15 cellular contexts compared by ENCODE assay signal in genomic region chr14:20409226-20409625, GRCh38. TPM values are rescaled to one million over a fixed set of nuclear protein-coding genes. Genes with fewer than 3 reads are reported as not detected.
DNase-seq lines count a peak whose midpoint lies in the region; ATAC-seq and TF ChIP-seq lines count a peak whose summit lies in the region.
"Had no signal": no experiment of that assay in that cellular context is flagged by ENCODE, and none has a peak within 500 bp of the region (broad histone marks: within the 10 kb centered on the region; RNA-seq: fewer than 3 reads in every experiment).

No MANE protein-coding gene starts in this region.

- H3K4me1 ChIP-seq in SK-N-SH (ENCODE audit: control insufficient read depth in 1 of 2, insufficient read depth in 2 of 2, low read depth in 1 of 2, low read length in 1 of 2) (peaks cover 0 to 16% of the 10 kb centered on the region in 2 experiments; a peak in 2 of 4 replicates), PC-3 (ENCODE audit: insufficient read depth, low read length) (peaks cover 13% of the 10 kb centered on the region), psoas muscle (peaks cover 34% of the 10 kb centered on the region), ascending aorta (peaks cover 0 to 5% of the 10 kb centered on the region in 2 donors), vagina (peaks cover 24% of the 10 kb centered on the region)

- H3K9me3 Mint-ChIP-seq in effector memory CD8-positive, alpha-beta T cell, result no peaks in the 10 kb centered on the region
- H3K9me3 Mint-ChIP-seq: activated naive CD8-positive, alpha-beta T cell treated with anti-CD3 and anti-CD28 coated beads, Interleukin-2, amount 10 ng/mL, durations not matched to agents 7 days and 5 days; nephron progenitor cell had no signal

- H4K20me1 ChIP-seq in SK-N-SH (ENCODE audit: insufficient read depth), result no peaks in the 10 kb centered on the region
- H4K20me1 ChIP-seq in PC-3 (ENCODE audit: low read length), result no peaks in the 10 kb centered on the region

- H3F3A ChIP-seq in SK-N-SH (replicated peaks; ENCODE audit: insufficient read depth) (peaks cover 18% of the 10 kb centered on the region), PC-3 (ENCODE audit: low read length, unreplicated experiment) (no peaks in the 10 kb centered on the region)

- intact Hi-C loops in PC-3 (cut with micrococcal nuclease), result no loop called here
- intact Hi-C loops in psoas muscle (cut with DNase I), result loop anchor here (5.0 kb wide), 1 partner anchor 62 kb away; no protein-coding TSS in a partner anchor
- intact Hi-C loops in ascending aorta (cut with DNase I), result no loop called here
- intact Hi-C loops in vagina (cut with DNase I), result no loop called here

- WGBS in SK-N-SH (ENCODE audit: low lambda C conversion rate), result 25% methylated on average over 2 of the region's 2 CpGs
- 18 to 33% (median 29%) methylated on average over 2 of the region's 2 CpGs for WGBS in psoas muscle, 3 donors

- H3K9ac ChIP-seq in SK-N-SH, result no peak overlapping the region
- H3K9ac ChIP-seq in PC-3 (ENCODE audit: low read length), result no peak overlapping the region

- no peak for TF ChIP-seq RAD21 in SK-N-SH (IDR thresholded peaks at IDR 0.05; ENCODE audit: low read length)

- 0 out of 4 replicates have a peak overlapping the region, but pooled peaks of 1 of the 2 experiments have one; percentile 2 for H3K4me3 ChIP-seq in SK-N-SH (ENCODE audit: low read depth in 2 of 2, low read length in 1 of 2)
- no peak overlapping the region for H3K4me3 ChIP-seq in PC-3 (ENCODE audit: low read length)
- peak overlapping the region; percentile 4 for H3K4me3 ChIP-seq in psoas muscle
- no peak overlapping the region for H3K4me3 ChIP-seq in ascending aorta
- no peak overlapping the region for H3K4me3 ChIP-seq in vagina
- H3K4me3 ChIP-seq: left ventricle myocardium inferior had no signal

- peaks cover 35 to 54% of the 10 kb centered on the region in 2 donors for H3K4me1 Mint-ChIP-seq in effector memory CD8-positive, alpha-beta T cell (ENCODE audit: low read depth in 2 of 2)

- H3K36me3 Mint-ChIP-seq in effector memory CD8-positive, alpha-beta T cell (ENCODE audit: insufficient read depth), result peaks cover 35% of the 10 kb centered on the region

- H2AFZ ChIP-seq in SK-N-SH (ENCODE audit: low read depth) (no peak overlapping the region), PC-3 (ENCODE audit: low read length) (no peak overlapping the region)

- TF ChIP-seq CTCF in SK-N-SH (IDR thresholded peaks at IDR 0.05) (no peak), PC-3 (conservative IDR thresholded peaks at IDR 0.05; ENCODE audit: low read depth, low read length) (no peak), psoas muscle (IDR thresholded peaks at IDR 0.05) (no peak), ascending aorta (IDR thresholded peaks at IDR 0.05) (no peak), vagina (IDR thresholded peaks at IDR 0.05) (no peak)

- H3K27me3 ChIP-seq in SK-N-SH (ENCODE audit: insufficient read depth) (no peaks in the 10 kb centered on the region), PC-3 (ENCODE audit: low read length) (no peaks in the 10 kb centered on the region), psoas muscle (ENCODE audit: insufficient read depth in 3 of 3, low read length in 2 of 3) (no peaks in the 10 kb centered on the region), ascending aorta (no peaks in the 10 kb centered on the region), vagina (no peaks in the 10 kb centered on the region)

- H3K36me3 ChIP-seq in SK-N-SH (replicated peaks in 1 of 2; ENCODE audit: control insufficient read depth in 1 of 2, insufficient read depth in 2 of 2, low read length in 1 of 2), result peaks cover 20 to 26% of the 10 kb centered on the region in 2 experiments
- peaks cover 8% of the 10 kb centered on the region for H3K36me3 ChIP-seq in PC-3 (ENCODE audit: low read depth, low read length)
- peaks cover 6 to 43% of the 10 kb centered on the region in 2 donors for H3K36me3 ChIP-seq in psoas muscle (ENCODE audit: insufficient read depth in 1 of 2, low read depth in 1 of 2)
- H3K36me3 ChIP-seq in ascending aorta, result peaks cover 40 to 43% of the 10 kb centered on the region in 2 donors
- H3K36me3 ChIP-seq in vagina, result peaks cover 0 to 26% of the 10 kb centered on the region in 2 donors

- ATAC-seq in SK-N-SH treated with all-trans-retinoic acid at 6 μM for 48 hours (no peak), PC-3 (no peak), psoas muscle (peak; percentile 77 to 84 (median 80))
- ATAC-seq in effector memory CD8-positive, alpha-beta T cell (replicated peaks), result no peak
- ATAC-seq: sciatic nerve had no signal

- DNase-seq in SK-N-SH, result no peak
- DNase-seq in PC-3, result peak; percentile 33
- no peak for DNase-seq in effector memory CD8-positive, alpha-beta T cell
- DNase-seq in psoas muscle, result no peak
- no peak for DNase-seq in ascending aorta (ENCODE audit: low spot score in 2 of 2)
- DNase-seq in vagina (ENCODE audit: extremely low spot score in 2 of 2), result no peak
- no peak for DNase-seq in kidney glomerular epithelial cell (lab: John Stamatoyannopoulos, UW)
- DNase-seq: activated naive CD8-positive, alpha-beta T cell treated with anti-CD3 and anti-CD28 coated beads, Interleukin-2, amount 10 ng/mL, durations not matched to agents 7 days and 5 days; left ventricle myocardium inferior; nephron progenitor cell; stimulated activated naive CD4-positive, alpha-beta T cell treated with Interleukin-2 at 50 U/mL for 16 hours had no signal

- H3K4me2 ChIP-seq in SK-N-SH (peak overlapping the region; percentile 33; the same call in 1 of the 2 replicates), PC-3 (ENCODE audit: low read length) (no peak overlapping the region)

- H3K9me3 ChIP-seq in SK-N-SH (no peaks in the 10 kb centered on the region), PC-3 (ENCODE audit: low read length) (no peaks in the 10 kb centered on the region), psoas muscle (no peaks in the 10 kb centered on the region), ascending aorta (no peaks in the 10 kb centered on the region), vagina (no peaks in the 10 kb centered on the region)
- H3K9me3 ChIP-seq: left ventricle myocardium inferior had no signal

- H3K4me3 Mint-ChIP-seq in effector memory CD8-positive, alpha-beta T cell, result no peak overlapping the region
- H3K4me3 Mint-ChIP-seq: activated naive CD8-positive, alpha-beta T cell treated with anti-CD3 and anti-CD28 coated beads, Interleukin-2, amount 10 ng/mL, durations not matched to agents 7 days and 5 days; nephron progenitor cell had no signal

- POLR2A ChIA-PET in SK-N-SH (lab: Yijun Ruan, JAX), result no interaction called here
- POLR2A ChIA-PET in PC-3 (lab: Charles Lee; ENCODE audit: unreplicated experiment), result no interaction called here

- no peak for TF ChIP-seq EP300 in SK-N-SH (IDR thresholded peaks at IDR 0.05; ENCODE audit: borderline replicate concordance in 1 of 2, low read depth in 1 of 2, low read length in 1 of 2)

- H3K9me2 ChIP-seq in SK-N-SH, result no peaks in the 10 kb centered on the region
- H3K9me2 ChIP-seq in PC-3 (replicated peaks; ENCODE audit: low read length), result no peaks in the 10 kb centered on the region

- H3K27ac ChIP-seq in SK-N-SH (ENCODE audit: low read depth in 2 of 2, low read length in 1 of 2) (peak overlapping the region in 1 of 2 experiments; percentile 24; a peak in 1 of 4 replicates), PC-3 (ENCODE audit: low read length) (no peak overlapping the region), psoas muscle (peak overlapping the region; percentile 78), ascending aorta (no peak overlapping the region), vagina (no peak overlapping the region)
- H3K27ac ChIP-seq: 22Rv1, epithelial cell of prostate, left ventricle myocardium inferior had no signal

- no peaks in the 10 kb centered on the region for H3K27me3 Mint-ChIP-seq in effector memory CD8-positive, alpha-beta T cell
- H3K27me3 Mint-ChIP-seq: activated naive CD8-positive, alpha-beta T cell treated with anti-CD3 and anti-CD28 coated beads, Interleukin-2, amount 10 ng/mL, durations not matched to agents 7 days and 5 days had no signal

- no peak for TF ChIP-seq POLR2A in vagina (IDR thresholded peaks at IDR 0.05)

- H3K79me2 ChIP-seq in SK-N-SH (ENCODE audit: insufficient read depth) (peaks cover 44% of the 10 kb centered on the region), PC-3 (ENCODE audit: low read length) (peaks cover 8% of the 10 kb centered on the region; the same call in 1 of the 2 replicates)

- H3K27ac Mint-ChIP-seq in effector memory CD8-positive, alpha-beta T cell, result peak overlapping the region; percentile 2 to 47
- H3K27ac Mint-ChIP-seq: activated naive CD8-positive, alpha-beta T cell treated with anti-CD3 and anti-CD28 coated beads, Interleukin-2, amount 10 ng/mL, durations not matched to agents 7 days and 5 days; nephron progenitor cell had no signal

- CTCF ChIA-PET in SK-N-SH (lab: Yijun Ruan, JAX), result interaction anchor here (1.5 kb wide), 1 partner anchor 282 kb away, joined by 4 read pairs; no protein-coding TSS in a partner anchor
- CTCF ChIA-PET in PC-3 (lab: Charles Lee), result no interaction called here

- BruUV-seq in PC-3 (replicated peaks; lab: Mats Ljungman, UMichigan), result no TSS peak

RNA-seq across cellular contexts. Expression of gene TEP1, which starts 4.1 kb away (rescaled TPM):
- polyA plus RNA-seq in SK-N-SH (2012; rRNA removed) (12.1 and 13.3 TPM in 2 replicates), psoas muscle (1 to 10 TPM; 4.2 to 6.8 (median 6.7) TPM)
- polyA plus RNA-seq in SK-N-SH (2012; cell fraction: cytosol; rRNA removed), result 6.5 TPM in 2 replicates
- 40.3 and 55.9 TPM in 2 replicates for polyA plus RNA-seq in SK-N-SH (2012; cell fraction: nucleus; rRNA removed)
- total RNA-seq in PC-3 (2014; rRNA removed) (8.9 and 11.7 TPM in 2 replicates), psoas muscle (10 to 100 TPM; 14.7 to 44.8 (median 21.2) TPM), ascending aorta (43.7 TPM), vagina (24.6 TPM)

RNA-seq across cellular contexts. Expression of gene KLHL33, which starts 26.7 kb away (rescaled TPM):
- polyA plus RNA-seq in SK-N-SH (2012; rRNA removed) (not detected in 2 replicates), psoas muscle (1 to 10 TPM in 2 of 3 donors, under 1 TPM in 1; 0.30 to 2.8 (median 1.3) TPM)
- under 0.01 TPM in 1 of 2 replicates, not detected in the other for polyA plus RNA-seq in SK-N-SH (2012; cell fraction: cytosol; rRNA removed)
- polyA plus RNA-seq in SK-N-SH (2012; cell fraction: nucleus; rRNA removed), result 0.02 and 0.08 TPM in 2 replicates
- total RNA-seq in PC-3 (2014; rRNA removed) (0.17 TPM in 1 of 2 replicates, not detected in the other), psoas muscle (10 to 100 TPM in 2 of 4 donors, 1 to 10 TPM in 2; 2.3 to 19.5 (median 9.8) TPM), ascending aorta (not detected), vagina (1.2 TPM)

RNA-seq across cellular contexts. Expression of gene OSGEP, which starts 45.4 kb away (rescaled TPM):
- polyA plus RNA-seq in SK-N-SH (2012; rRNA removed) (32.9 and 38.7 TPM in 2 replicates), psoas muscle (10 to 100 TPM; 16.6 to 24.3 (median 18.2) TPM)
- 18.2 and 24.9 TPM in 2 replicates for polyA plus RNA-seq in SK-N-SH (2012; cell fraction: cytosol; rRNA removed)
- polyA plus RNA-seq in SK-N-SH (2012; cell fraction: nucleus; rRNA removed), result 119 and 124 TPM in 2 replicates
- total RNA-seq in PC-3 (2014; rRNA removed) (57.7 and 64.1 TPM in 2 replicates), psoas muscle (10 to 100 TPM; 17.2 to 24.4 (median 18.6) TPM), ascending aorta (26.7 TPM), vagina (60.9 TPM)

RNA-seq across cellular contexts. Expression of gene APEX1, which starts 45.8 kb away (rescaled TPM):
- 279 and 291 TPM in 2 replicates for polyA plus RNA-seq in SK-N-SH (2012; rRNA removed)
- polyA plus RNA-seq in SK-N-SH (2012; cell fraction: cytosol; rRNA removed), result 279 and 296 TPM in 2 replicates
- 294 and 297 TPM in 2 replicates for polyA plus RNA-seq in SK-N-SH (2012; cell fraction: nucleus; rRNA removed)
- total RNA-seq in PC-3 (2014; rRNA removed), result 147 and 189 TPM in 2 replicates
- total RNA-seq in psoas muscle, result 10 to 100 TPM; 61.1 to 98.4 (median 85.8) TPM
- 100 to 1,000 TPM in 1 of 3 donors, 10 to 100 TPM in 2; 90.0 to 111 (median 99.3) TPM for polyA plus RNA-seq in psoas muscle
- 21.5 TPM for total RNA-seq in ascending aorta
- 95.5 TPM for total RNA-seq in vagina

RNA-seq across cellular contexts. Expression of gene PIP4P1, which starts 52.0 kb away (rescaled TPM):
- polyA plus RNA-seq in SK-N-SH (2012; rRNA removed) (30.7 and 38.9 TPM in 2 replicates), psoas muscle (10 to 100 TPM; 23.0 to 56.5 (median 36.8) TPM)
- polyA plus RNA-seq in SK-N-SH (2012; cell fraction: cytosol; rRNA removed), result 19.5 and 25.1 TPM in 2 replicates
- 71.7 and 88.9 TPM in 2 replicates for polyA plus RNA-seq in SK-N-SH (2012; cell fraction: nucleus; rRNA removed)
- total RNA-seq in PC-3 (2014; rRNA removed) (32.9 and 35.2 TPM in 2 replicates), psoas muscle (10 to 100 TPM; 15.6 to 29.7 (median 20.7) TPM), ascending aorta (30.7 TPM), vagina (24.1 TPM)

Comparison
In these comparisons a context has a peak if more than half of its experiments do, and no peak if none do; other contexts are left out.
1. ATAC-seq: peak in psoas muscle (4 of 4); none in SK-N-SH treated with all-trans-retinoic acid at 6 μM for 48 hours (single experiment), PC-3 (single experiment) and effector memory CD8-positive, alpha-beta T cell (single experiment).
2. intact Hi-C loops: an anchor here in psoas muscle (5.0 kb wide); none called in PC-3, ascending aorta and vagina.